33 cellular contexts compared by ENCODE assay signal in genomic region chr9:90857103-90857502, GRCh38. TPM values are rescaled to one million over a fixed set of nuclear protein-coding genes. Genes with fewer than 3 reads are reported as not detected.
"Had no signal": no experiment of that assay in that cellular context is flagged by ENCODE, and none has a peak within 500 bp of the region (broad histone marks: within the 10 kb centered on the region; RNA-seq: fewer than 3 reads in every experiment).

No MANE protein-coding gene starts in this region.

- H3K4me1 ChIP-seq: prostate gland, sigmoid colon, uterus had no signal

- H3K27ac ChIP-seq: esophagus muscularis mucosa, foreskin keratinocyte, heart left ventricle, lower lobe of right lung, ovary, prostate gland, sigmoid colon, uterus, VCaP had no signal

- FAIRE-seq: colon, small intestine, TTC549 had no signal

- H3K36me3 Mint-ChIP-seq: activated CD4-positive, alpha-beta memory T cell treated with anti-CD3 and anti-CD28 coated beads for 36 hours; stimulated activated effector memory CD8-positive, alpha-beta T cell treated with anti-CD3 and anti-CD28 coated beads, Interleukin-12 subunit alpha, Interleukin-12 subunit beta, amount 100 ng/mL, for 72 hours; type B pancreatic cell had no signal

- DNase-seq: activated CD4-positive, alpha-beta memory T cell treated with anti-CD3 and anti-CD28 coated beads for 36 hours; activated CD4-positive, alpha-beta T cell treated with anti-CD3 and anti-CD28 coated beads, Interleukin-2, amount 10 ng/mL, durations not matched to agents 24 days and 14 days; activated CD8-positive, alpha-beta memory T cell treated with anti-CD3 and anti-CD28 coated beads, Interleukin-2, amount 50 U/mL, for 48 hours; activated T-cell treated with anti-CD3 and anti-CD28 coated beads, Interleukin-2, amount 50 U/mL, for 24 hours; anterior cingulate cortex; dermis blood vessel endothelial cell; effector CD4-positive, alpha-beta T cell; foreskin keratinocyte; heart left ventricle; hypothalamus; lower lobe of right lung; mesendoderm; ovary; retina; sigmoid colon; small intestine; stimulated activated CD4-positive, alpha-beta T cell treated with anti-CD3 and anti-CD28 coated beads, Interleukin-4, amount 100 ng/mL, for 24 hours; stimulated activated naive CD8-positive, alpha-beta T cell treated with anti-CD3 and anti-CD28 coated beads, Interleukin-15, amount 100 ng/mL, for 72 hours; substantia nigra; T-helper 9 cell; uterus had no signal

- ATAC-seq: activated CD4-positive, CD25-positive, alpha-beta regulatory T cell treated with anti-CD3 and anti-CD28 coated beads, Interleukin-2, amount 50 U/mL, for 24 hours; activated T-helper 17 cell treated with anti-CD3 and anti-CD28 coated beads, Interleukin-2, amount 50 U/mL, for 72 hours; foreskin keratinocyte; heart left ventricle; left lobe of liver; lower lobe of right lung; stimulated activated effector memory CD8-positive, alpha-beta T cell treated with anti-CD3 and anti-CD28 coated beads, Interleukin-12 subunit alpha, Interleukin-12 subunit beta, amount 100 ng/mL, for 72 hours; stimulated activated naive CD8-positive, alpha-beta T cell treated with anti-CD3 and anti-CD28 coated beads, Interleukin-15, amount 100 ng/mL, for 72 hours had no signal

- H3K9me3 Mint-ChIP-seq: activated CD4-positive, alpha-beta memory T cell treated with anti-CD3 and anti-CD28 coated beads for 36 hours; activated CD4-positive, alpha-beta T cell treated with anti-CD3 and anti-CD28 coated beads, Interleukin-2, amount 10 ng/mL, durations not matched to agents 24 days and 14 days; activated T-cell treated with anti-CD3 and anti-CD28 coated beads, Interleukin-2, amount 50 U/mL, for 24 hours; activated T-helper 17 cell treated with anti-CD3 and anti-CD28 coated beads, Interleukin-2, amount 50 U/mL, for 72 hours; stimulated activated effector memory CD8-positive, alpha-beta T cell treated with anti-CD3 and anti-CD28 coated beads, Interleukin-12 subunit alpha, Interleukin-12 subunit beta, amount 100 ng/mL, for 72 hours; stimulated activated naive CD8-positive, alpha-beta T cell treated with anti-CD3 and anti-CD28 coated beads, Interleukin-15, amount 100 ng/mL, for 72 hours; type B pancreatic cell had no signal

- H3K4me3 Mint-ChIP-seq: activated CD4-positive, alpha-beta memory T cell treated with anti-CD3 and anti-CD28 coated beads for 36 hours; activated CD4-positive, alpha-beta T cell treated with anti-CD3 and anti-CD28 coated beads, Interleukin-2, amount 10 ng/mL, durations not matched to agents 24 days and 14 days; activated naive CD8-positive, alpha-beta T cell; activated T-cell treated with anti-CD3 and anti-CD28 coated beads, Interleukin-2, amount 50 U/mL, for 24 hours; activated T-helper 17 cell treated with anti-CD3 and anti-CD28 coated beads, Interleukin-2, amount 50 U/mL, for 72 hours; stimulated activated effector memory CD8-positive, alpha-beta T cell treated with anti-CD3 and anti-CD28 coated beads, Interleukin-12 subunit alpha, Interleukin-12 subunit beta, amount 100 ng/mL, for 72 hours; stimulated activated naive CD8-positive, alpha-beta T cell treated with anti-CD3 and anti-CD28 coated beads, Interleukin-15, amount 100 ng/mL, for 72 hours; type B pancreatic cell had no signal

- H3K27ac Mint-ChIP-seq: activated CD4-positive, alpha-beta memory T cell treated with anti-CD3 and anti-CD28 coated beads for 36 hours; activated CD4-positive, alpha-beta T cell treated with anti-CD3 and anti-CD28 coated beads, Interleukin-2, amount 10 ng/mL, durations not matched to agents 24 days and 14 days; activated naive CD8-positive, alpha-beta T cell; activated T-cell treated with anti-CD3 and anti-CD28 coated beads, Interleukin-2, amount 50 U/mL, for 24 hours; activated T-helper 17 cell treated with anti-CD3 and anti-CD28 coated beads, Interleukin-2, amount 50 U/mL, for 72 hours; stimulated activated effector memory CD8-positive, alpha-beta T cell treated with anti-CD3 and anti-CD28 coated beads, Interleukin-12 subunit alpha, Interleukin-12 subunit beta, amount 100 ng/mL, for 72 hours; stimulated activated naive CD8-positive, alpha-beta T cell treated with anti-CD3 and anti-CD28 coated beads, Interleukin-15, amount 100 ng/mL, for 72 hours; type B pancreatic cell had no signal

- H3K4me3 ChIP-seq: esophagus muscularis mucosa, heart left ventricle, lower lobe of right lung, ovary, prostate gland, sigmoid colon, uterus had no signal

- H3K36me3 ChIP-seq: esophagus muscularis mucosa, ovary, prostate gland, sigmoid colon, uterus had no signal

- H3K27me3 Mint-ChIP-seq: activated naive CD8-positive, alpha-beta T cell had no signal

- H3K4me1 Mint-ChIP-seq: activated CD4-positive, alpha-beta T cell treated with anti-CD3 and anti-CD28 coated beads, Interleukin-2, amount 10 ng/mL, durations not matched to agents 24 days and 14 days; activated T-helper 17 cell treated with anti-CD3 and anti-CD28 coated beads, Interleukin-2, amount 50 U/mL, for 72 hours had no signal

- H3K27me3 ChIP-seq: esophagus muscularis mucosa, foreskin keratinocyte, heart left ventricle, ovary, sigmoid colon, uterus had no signal

- H3K9me3 ChIP-seq: esophagus muscularis mucosa, heart left ventricle, lower lobe of right lung, ovary, prostate gland, sigmoid colon, uterus had no signal

RNA-seq across cellular contexts. Expression of gene SYK, which starts 55.5 kb away (rescaled TPM):
- total RNA-seq: activated CD4-positive, alpha-beta memory T cell treated with anti-CD3 and anti-CD28 coated beads for 36 hours had no signal
- polyA plus RNA-seq: neural cell had no signal
